1 cellular context compared by ENCODE assay signal in genomic region chr22:20142711-20143621, GRCh38.
TF ChIP-seq lines count a peak whose summit lies in the region.

No MANE protein-coding gene starts in this region.

TF ChIP-seq in K562, 482 proteins besides CTCF, POLR2A, EP300 and RAD21:
- TF ChIP-seq ATF3 (IDR thresholded peaks at IDR 0.05) (peak; percentile 66; the same call in 1 of the 2 replicates), ATF3 (CRISPR knock-in tag; conservative IDR thresholded peaks at IDR 0.05) (no peak), ZNF583 (CRISPR knock-in tag; IDR thresholded peaks at IDR 0.05) (no peak), STAG1 (CRISPR knock-in tag; IDR thresholded peaks at IDR 0.05; ENCODE audit: borderline replicate concordance) (peak; percentile 41; the same call in 1 of the 2 replicates), ZFX (CRISPR knock-in tag; IDR thresholded peaks at IDR 0.05) (peak; percentile 26; the same call in 1 of the 2 replicates), CCNT2 (IDR thresholded peaks at IDR 0.05; ENCODE audit: borderline replicate concordance, extremely low read depth, insufficient read length, low read depth, low read length) (peak; percentile 18), ZC3H11A (IDR thresholded peaks at IDR 0.05; ENCODE audit: low read depth, low read length) (no peak), ZBTB5 (IDR thresholded peaks at IDR 0.05) (no peak), HSF4 (CRISPR knock-in tag; IDR thresholded peaks at IDR 0.05; ENCODE audit: borderline replicate concordance) (no peak), PTRF (tag; IDR thresholded peaks at IDR 0.05) (no peak), RBM14 (IDR thresholded peaks at IDR 0.05; ENCODE audit: borderline replicate concordance, insufficient read depth, low read depth, low read length) (peak; percentile 56; the same call in 1 of the 2 replicates), CHD4 (IDR thresholded peaks at IDR 0.05; ENCODE audit: insufficient read depth, insufficient replicate concordance, low read depth, low read length, poor library complexity, severe bottlenecking) (no peak), MED1 (CRISPR knock-in tag; IDR thresholded peaks at IDR 0.05; ENCODE audit: borderline replicate concordance) (0 out of 2 replicates have a peak, but pooled peaks have one; percentile 26), ATF1 (CRISPR knock-in tag; IDR thresholded peaks at IDR 0.05) (no peak), ATF1 (tag; IDR thresholded peaks at IDR 0.05) (no peak), ZNF561 (CRISPR knock-in tag; conservative IDR thresholded peaks at IDR 0.05) (no peak), CEBPZ (IDR thresholded peaks at IDR 0.05; ENCODE audit: borderline replicate concordance, low read depth, low read length) (no peak), CXXC5 (CRISPR knock-in tag; IDR thresholded peaks at IDR 0.05) (no peak), E2F1 (CRISPR knock-in tag; IDR thresholded peaks at IDR 0.05) (no peak), YY1 (IDR thresholded peaks at IDR 0.05; ENCODE audit: borderline replicate concordance in 1 of 3, control insufficient read depth in 1 of 3, extremely low read depth in 1 of 3, insufficient read depth in 3 of 3, insufficient read length in 1 of 3, insufficient replicate concordance in 2 of 3, low read depth in 1 of 3, low read length in 2 of 3) (peak in 1 of 3 experiments; percentile 18), ID3 (CRISPR knock-in tag; IDR thresholded peaks at IDR 0.05) (no peak), ID3 (tag; IDR thresholded peaks at IDR 0.05) (no peak), ZC3H4 (CRISPR knock-in tag; IDR thresholded peaks at IDR 0.05; ENCODE audit: borderline replicate concordance) (peak; percentile 86), ADNP (tag; IDR thresholded peaks at IDR 0.05) (no peak), ZBTB40 (IDR thresholded peaks at IDR 0.05) (no peak), ZBTB40 (CRISPR knock-in tag; IDR thresholded peaks at IDR 0.05) (0 out of 2 replicates have a peak, but pooled peaks have one; percentile 6), NFIC (IDR thresholded peaks at IDR 0.05) (peak; percentile 74), PRPF4 (IDR thresholded peaks at IDR 0.05; ENCODE audit: insufficient read depth, low read depth, low read length, poor library complexity, severe bottlenecking) (no peak), RBM15 (IDR thresholded peaks at IDR 0.05; ENCODE audit: insufficient read depth, low read length) (no peak), ETV1 (tag; conservative IDR thresholded peaks at IDR 0.05; ENCODE audit: low read depth) (no peak), BRCA1 (IDR thresholded peaks at IDR 0.05) (no peak), BRCA1 (CRISPR knock-in tag; IDR thresholded peaks at IDR 0.05) (peak; percentile 84; the same call in 1 of the 2 replicates), PCBP1 (IDR thresholded peaks at IDR 0.05; ENCODE audit: low read depth, low read length, poor library complexity, severe bottlenecking) (peak; percentile 42), ZBTB7A (IDR thresholded peaks at IDR 0.05; ENCODE audit: borderline replicate concordance, control insufficient read depth, low read depth, low read length) (0 out of 2 replicates have a peak, but pooled peaks have one; percentile 24), FOXP1 (CRISPR knock-in tag; IDR thresholded peaks at IDR 0.05) (no peak)
TF ChIP-seq in K562: peak in this region for 13.
